ENCODE assay signal across 14 cellular contexts in genomic region chr10:20091698-20092097, GRCh38.
DNase-seq lines count a peak whose midpoint lies in the region; TF ChIP-seq lines count a peak whose summit lies in the region.
"Had no signal": no experiment of that assay in that cellular context is flagged by ENCODE, and none has a peak within 500 bp of the region (broad histone marks: within the 10 kb centered on the region; RNA-seq: fewer than 3 reads in every experiment).

No MANE protein-coding gene starts in this region.

- CTCF ChIA-PET in Caco-2 (lab: Charles Lee) = no interaction called here

- peak overlapping the region; percentile 0 for H3K27ac Mint-ChIP-seq in type B pancreatic cell
- no peak overlapping the region for H3K27ac Mint-ChIP-seq in Caco-2 (ENCODE audit: unreplicated experiment)
- H3K27ac Mint-ChIP-seq: CD4-positive, CD25-positive, alpha-beta regulatory T cell had no signal

- peak overlapping the region; percentile 59 to 62 for H3K4me3 ChIP-seq in mucosa of rectum (ENCODE audit: low read length in 2 of 2)
- H3K4me3 ChIP-seq in Caco-2 (ENCODE audit: low read depth, low read length) = no peak overlapping the region
- no peak overlapping the region for H3K4me3 ChIP-seq in tibial nerve
- H3K4me3 ChIP-seq: BLaER1 treated with 17β-estradiol and CSF1 and Interleukin-3, amounts not matched to agents 10 nM and 100 nM; HAP-1 had no signal

- H3K27me3 Mint-ChIP-seq in type B pancreatic cell = no peaks in the 10 kb centered on the region
- H3K27me3 Mint-ChIP-seq in Caco-2 (ENCODE audit: insufficient read depth, unreplicated experiment) = no peaks in the 10 kb centered on the region
- H3K27me3 Mint-ChIP-seq: CD4-positive, CD25-positive, alpha-beta regulatory T cell had no signal

- intact Hi-C loops in Caco-2 (cut with micrococcal nuclease; ENCODE audit: unreplicated experiment) = no loop called here

- H3K4me3 Mint-ChIP-seq in type B pancreatic cell (no peak overlapping the region), Caco-2 (ENCODE audit: unreplicated experiment) (no peak overlapping the region)
- H3K4me3 Mint-ChIP-seq: CD4-positive, CD25-positive, alpha-beta regulatory T cell had no signal

- peak overlapping the region; percentile 71 to 82 for H3K27ac ChIP-seq in mucosa of rectum (ENCODE audit: low read depth in 2 of 2, low read length in 2 of 2)
- no peak overlapping the region for H3K27ac ChIP-seq in tibial nerve
- H3K27ac ChIP-seq: BLaER1 treated with 17β-estradiol and CSF1 and Interleukin-3, amounts not matched to agents 10 nM and 100 nM had no signal

- peaks cover 19% of the 10 kb centered on the region for H3K36me3 Mint-ChIP-seq in type B pancreatic cell
- no peaks in the 10 kb centered on the region for H3K36me3 Mint-ChIP-seq in Caco-2 (ENCODE audit: insufficient read depth, unreplicated experiment)
- H3K36me3 Mint-ChIP-seq: CD4-positive, CD25-positive, alpha-beta regulatory T cell had no signal

- H3K4me1 Mint-ChIP-seq in type B pancreatic cell (ENCODE audit: unreplicated experiment) (peaks cover 34% of the 10 kb centered on the region), Caco-2 (ENCODE audit: low read depth, unreplicated experiment) (no peaks in the 10 kb centered on the region)
- H3K4me1 Mint-ChIP-seq: CD4-positive, CD25-positive, alpha-beta regulatory T cell had no signal

- POLR2A ChIA-PET in Caco-2 (lab: Charles Lee) = no interaction called here

- no peak for TF ChIP-seq POLR2A in tibial nerve (IDR thresholded peaks at IDR 0.05)

- H3K36me3 ChIP-seq in mucosa of rectum (ENCODE audit: control insufficient read depth in 2 of 2, insufficient read depth in 2 of 2, low read length in 2 of 2) (no peaks in the 10 kb centered on the region), Caco-2 (ENCODE audit: control insufficient read depth, insufficient read depth, low read length) (no peaks in the 10 kb centered on the region), tibial nerve (peaks cover 0 to 3% (median 0%) of the 10 kb centered on the region in 3 donors)
- H3K36me3 ChIP-seq: HAP-1 had no signal

- H3K9ac ChIP-seq in mucosa of rectum (ENCODE audit: low read depth in 1 of 2, low read length in 2 of 2) = peak overlapping the region in 1 of 2 donors; percentile 58
- H3K9ac ChIP-seq: BLaER1 treated with 17β-estradiol and CSF1 and Interleukin-3, amounts not matched to agents 10 nM and 100 nM had no signal

- BruUV-seq in Caco-2 (replicated peaks; lab: Mats Ljungman, UMichigan) = no TSS peak

- TF ChIP-seq CTCF in type B pancreatic cell (conservative IDR thresholded peaks at IDR 0.05) (no peak), Caco-2 (IDR thresholded peaks at IDR 0.05; ENCODE audit: insufficient read depth in 1 of 2, low read depth in 1 of 2, low read length in 1 of 2, severe bottlenecking in 1 of 2, unreplicated experiment in 1 of 2) (no peak), tibial nerve (IDR thresholded peaks at IDR 0.05) (no peak)

- peaks cover 4 to 23% of the 10 kb centered on the region in 2 donors for H3K4me1 ChIP-seq in mucosa of rectum (ENCODE audit: control insufficient read depth in 2 of 2, insufficient read depth in 2 of 2, low read length in 2 of 2)
- no peaks in the 10 kb centered on the region for H3K4me1 ChIP-seq in Caco-2
- H3K4me1 ChIP-seq in tibial nerve = peaks cover 0 to 20% (median 0%) of the 10 kb centered on the region in 4 donors
- H3K4me1 ChIP-seq: HAP-1 had no signal

- H3K9me3 ChIP-seq in mucosa of rectum (ENCODE audit: control insufficient read depth in 2 of 2, low read length in 2 of 2) (no peaks in the 10 kb centered on the region), Caco-2 (no peaks in the 10 kb centered on the region), tibial nerve (peaks cover 0 to 5% (median 0%) of the 10 kb centered on the region in 4 donors)
- H3K9me3 ChIP-seq: HAP-1 had no signal

- H3K9me3 Mint-ChIP-seq in type B pancreatic cell (peaks cover 6% of the 10 kb centered on the region), Caco-2 (ENCODE audit: unreplicated experiment) (no peaks in the 10 kb centered on the region)

- 89 to 92% methylated on average over 5 of the region's 5 CpGs for WGBS in tibial nerve, 2 donors

- no peak for TF ChIP-seq EP300 in tibial nerve (IDR thresholded peaks at IDR 0.05)

- H3K27me3 ChIP-seq in mucosa of rectum (ENCODE audit: control insufficient read depth in 2 of 2, insufficient read depth in 2 of 2, low read length in 2 of 2) = no peaks in the 10 kb centered on the region
- H3K27me3 ChIP-seq in Caco-2 (replicated peaks; ENCODE audit: control insufficient read depth, insufficient read depth, low read length) = no peaks in the 10 kb centered on the region
- H3K27me3 ChIP-seq in tibial nerve = no peaks in the 10 kb centered on the region
- H3K27me3 ChIP-seq: BLaER1 treated with 17β-estradiol and CSF1 and Interleukin-3, amounts not matched to agents 10 nM and 100 nM had no signal

- DNase-seq in NCI-H526 (lab: John Stamatoyannopoulos, UW) = peak; percentile 17 to 32
- peak; percentile 49 for DNase-seq in NCI-H748 treated with DMSO at 0.1 percent for 48 hours (lab: John Stamatoyannopoulos, UW)
- DNase-seq in type B pancreatic cell (ENCODE audit: extremely low spot score, unreplicated experiment) = no peak
- no peak for DNase-seq in Caco-2
- DNase-seq in stimulated activated CD4-positive, alpha-beta T cell treated with anti-CD3 and anti-CD28 coated beads, Interleukin-12 subunit alpha, Interleukin-12 subunit beta, amount 100 ng/mL, for 4 hours = no peak
- DNase-seq in tibial nerve (ENCODE audit: low spot score in 2 of 2) = no peak
- DNase-seq: ACHN; CD4-positive, CD25-positive, alpha-beta regulatory T cell; DMS153; GF-D8; IMR-90 had no signal

Comparison
In these comparisons a context has a peak if more than half of its experiments do, and no peak if none do; other contexts are left out.
1. DNase-seq: peak in NCI-H526 (2 of 2) and NCI-H748 treated with DMSO at 0.1 percent for 48 hours (single experiment); none in type B pancreatic cell (single experiment), Caco-2 (0 of 2), stimulated activated CD4-positive, alpha-beta T cell treated with anti-CD3 and anti-CD28 coated beads, Interleukin-12 subunit alpha, Interleukin-12 subunit beta, amount 100 ng/mL, for 4 hours (single experiment) and tibial nerve (0 of 2).
2. H3K27ac ChIP-seq: peak in mucosa of rectum (2 of 2); none in tibial nerve (0 of 4).
3. H3K4me3 ChIP-seq: peak in mucosa of rectum (2 of 2); none in Caco-2 (single experiment) and tibial nerve (0 of 4).